In genomic region chr4:3302164-3302785, GRCh38 we compare ENCODE assay signal across 8 cellular contexts. TPM values are rescaled to one million over a fixed set of nuclear protein-coding genes. Genes with fewer than 3 reads are reported as not detected.
DNase-seq lines count a peak whose midpoint lies in the region; ATAC-seq and TF ChIP-seq lines count a peak whose summit lies in the region.
"Had no signal": no experiment of that assay in that cellular context is flagged by ENCODE, and none has a peak within 500 bp of the region (broad histone marks: within the 10 kb centered on the region; RNA-seq: fewer than 3 reads in every experiment).

No MANE protein-coding gene starts in this region.

- H3K4me3 Mint-ChIP-seq in activated T-cell treated with anti-CD3 and anti-CD28 coated beads, Interleukin-2, amount 50 U/mL, for 4 hours = peak overlapping the region; percentile 74

- no peak overlapping the region for H3K4me3 ChIP-seq in upper lobe of right lung
- H3K4me3 ChIP-seq: skin epidermis had no signal

- TF ChIP-seq CTCF in upper lobe of right lung (IDR thresholded peaks at IDR 0.05) = no peak

- H3K9me3 Mint-ChIP-seq in activated T-cell treated with anti-CD3 and anti-CD28 coated beads, Interleukin-2, amount 50 U/mL, for 4 hours = peaks cover 4% of the 10 kb centered on the region

- DNase-seq in M059J (ENCODE audit: low read depth) (peak; percentile 68), mesenteric fat pad (ENCODE audit: low spot score) (peak; percentile 65), upper lobe of right lung (peak; percentile 57), anterior cingulate cortex (lab: John Stamatoyannopoulos, UW) (no peak), NCI-H446 treated with DMSO at 0.1 percent for 48 hours (lab: John Stamatoyannopoulos, UW) (no peak)
- DNase-seq in activated T-cell treated with anti-CD3 and anti-CD28 coated beads, Interleukin-2, amount 50 U/mL, for 4 hours = peak; percentile 60

- peaks cover 54% of the 10 kb centered on the region for H3K4me1 Mint-ChIP-seq in activated T-cell treated with anti-CD3 and anti-CD28 coated beads, Interleukin-2, amount 50 U/mL, for 4 hours (ENCODE audit: low read depth)

- H3K36me3 ChIP-seq in upper lobe of right lung = no peaks in the 10 kb centered on the region

- H3K4me1 ChIP-seq in upper lobe of right lung = peaks cover 51% of the 10 kb centered on the region

- no peaks in the 10 kb centered on the region for H3K27me3 ChIP-seq in upper lobe of right lung

- peak; percentile 93 to 94 for ATAC-seq in activated T-cell treated with anti-CD3 and anti-CD28 coated beads, Interleukin-2, amount 50 U/mL, for 4 hours
- peak; percentile 19 for ATAC-seq in upper lobe of right lung
- no peak for ATAC-seq in HG02840 (IDR thresholded peaks at IDR 0.05; ENCODE audit: low FRiP score, unreplicated experiment)

- intact Hi-C loops in upper lobe of right lung (cut with DNase I) = no loop called here

- H3K9me3 ChIP-seq in upper lobe of right lung = no peaks in the 10 kb centered on the region

- H3K27ac ChIP-seq in upper lobe of right lung = no peak overlapping the region

- H3K27me3 Mint-ChIP-seq in activated T-cell treated with anti-CD3 and anti-CD28 coated beads, Interleukin-2, amount 50 U/mL, for 4 hours (ENCODE audit: low read depth) = no peaks in the 10 kb centered on the region

- no peaks in the 10 kb centered on the region for H3K36me3 Mint-ChIP-seq in activated T-cell treated with anti-CD3 and anti-CD28 coated beads, Interleukin-2, amount 50 U/mL, for 4 hours (ENCODE audit: insufficient read depth)

RNA-seq across cellular contexts. Expression of gene RGS12, which starts 9.5 kb away (rescaled TPM):
- 7.5 and 15.8 TPM in 2 replicates for total RNA-seq in M059J (2014; rRNA removed; shearing (Covaris generic))
- total RNA-seq in activated T-cell treated with anti-CD3 and anti-CD28 coated beads, Interleukin-2, amount 50 U/mL, for 4 hours = 1 to 10 TPM; 2.3 to 3.0 (median 2.5) TPM
- total RNA-seq in mesenteric fat pad = 26.3 TPM
- 58.2 TPM for total RNA-seq in upper lobe of right lung

RNA-seq across cellular contexts. Expression of gene MSANTD1, which starts 53.3 kb away (rescaled TPM):
- 0.10 TPM in 1 of 2 replicates, not detected in the other for total RNA-seq in M059J (2014; rRNA removed; shearing (Covaris generic))
- total RNA-seq in activated T-cell treated with anti-CD3 and anti-CD28 coated beads, Interleukin-2, amount 50 U/mL, for 4 hours = under 1 TPM; 0.66 to 0.87 (median 0.78) TPM
- total RNA-seq in mesenteric fat pad (0.80 TPM), upper lobe of right lung (1.0 TPM)

Comparison
In these comparisons a context has a peak if more than half of its experiments do, and no peak if none do; other contexts are left out.
1. DNase-seq: peak in M059J (single experiment), activated T-cell treated with anti-CD3 and anti-CD28 coated beads, Interleukin-2, amount 50 U/mL, for 4 hours (single experiment), mesenteric fat pad (single experiment) and upper lobe of right lung (single experiment); none in anterior cingulate cortex (0 of 58) and NCI-H446 treated with DMSO at 0.1 percent for 48 hours (single experiment).